In genomic region chrX:72621619-72622485, GRCh38 we compare ENCODE assay signal across 7 cellular contexts. TPM values are rescaled to one million over a fixed set of nuclear protein-coding genes. Genes with fewer than 3 reads are reported as not detected.
DNase-seq lines count a peak whose midpoint lies in the region; ATAC-seq and TF ChIP-seq lines count a peak whose summit lies in the region.

No MANE protein-coding gene starts in this region.

- H3K36me3 ChIP-seq in gastrocnemius medialis = peaks cover 0 to 19% of the 10 kb centered on the region in 2 donors
- no peaks in the 10 kb centered on the region for H3K36me3 ChIP-seq in left lung

- H3K4me1 ChIP-seq in gastrocnemius medialis (peaks cover 0 to 7% of the 10 kb centered on the region in 2 donors), left lung (no peaks in the 10 kb centered on the region)

- intact Hi-C loops in gastrocnemius medialis (cut with DNase I; ENCODE audit: low total_unique reads) (loop anchor here (2.0 kb wide), 1 partner anchor 95 kb away; no protein-coding TSS in a partner anchor), Right ventricle myocardium superior (cut with DNase I) (no loop called here), left lung (cut with DNase I) (no loop called here)

- in situ Hi-C loops in gastrocnemius medialis (cut with MboI; ENCODE audit: low sequenced_read_pairs in 4 of 4) = no loop called here

- H3K27ac ChIP-seq in gastrocnemius medialis (peak overlapping the region; percentile 75 to 84 (median 82)), left lung (no peak overlapping the region)

- peaks cover 15% of the 10 kb centered on the region for H3K4me1 Mint-ChIP-seq in T-helper 1 cell treated with Interleukin-12 subunit alpha and Interleukin-12 subunit beta and Interleukin-4 antibody, amounts not matched to agents 30 μg/mL and 1 μg/mL, for 36 hours (ENCODE audit: low read depth)

- peak overlapping the region; percentile 12 for H3K27ac Mint-ChIP-seq in T-helper 1 cell treated with Interleukin-12 subunit alpha and Interleukin-12 subunit beta and Interleukin-4 antibody, amounts not matched to agents 30 μg/mL and 1 μg/mL, for 36 hours

- no peak for TF ChIP-seq POLR2A in gastrocnemius medialis (IDR thresholded peaks at IDR 0.05)

- TF ChIP-seq CTCF in gastrocnemius medialis (IDR thresholded peaks at IDR 0.05 in 4 of 5, conservative IDR thresholded peaks at IDR 0.05 in 1 of 5) (no peak), left lung (IDR thresholded peaks at IDR 0.05) (no peak)

- H3K4me3 ChIP-seq in gastrocnemius medialis = no peak overlapping the region
- H3K4me3 ChIP-seq in left lung = no peak overlapping the region

- H3K4me3 Mint-ChIP-seq in T-helper 1 cell treated with Interleukin-12 subunit alpha and Interleukin-12 subunit beta and Interleukin-4 antibody, amounts not matched to agents 30 μg/mL and 1 μg/mL, for 36 hours = peak overlapping the region; percentile 23

- DNase-seq in gastrocnemius medialis (no peak), Right ventricle myocardium superior (no peak), left lung (no peak)
- no peak for DNase-seq in activated naive CD4-positive, alpha-beta T cell (lab: John Stamatoyannopoulos, UW)

- H3K36me3 Mint-ChIP-seq in T-helper 1 cell treated with Interleukin-12 subunit alpha and Interleukin-12 subunit beta and Interleukin-4 antibody, amounts not matched to agents 30 μg/mL and 1 μg/mL, for 36 hours (ENCODE audit: low read depth) = peaks cover 2% of the 10 kb centered on the region

- H3K9me3 ChIP-seq in gastrocnemius medialis (no peaks in the 10 kb centered on the region), left lung (no peaks in the 10 kb centered on the region)

- H3K27me3 ChIP-seq in gastrocnemius medialis (no peaks in the 10 kb centered on the region), left lung (no peaks in the 10 kb centered on the region)

- peaks cover 6% of the 10 kb centered on the region for H3K9me3 Mint-ChIP-seq in T-helper 1 cell treated with Interleukin-12 subunit alpha and Interleukin-12 subunit beta and Interleukin-4 antibody, amounts not matched to agents 30 μg/mL and 1 μg/mL, for 36 hours

- no peaks in the 10 kb centered on the region for H3K27me3 Mint-ChIP-seq in T-helper 1 cell treated with Interleukin-12 subunit alpha and Interleukin-12 subunit beta and Interleukin-4 antibody, amounts not matched to agents 30 μg/mL and 1 μg/mL, for 36 hours (ENCODE audit: low read depth)

- ATAC-seq in GM19035 (IDR thresholded peaks at IDR 0.05; ENCODE audit: unreplicated experiment) (peak; percentile 81), HG02884 (IDR thresholded peaks at IDR 0.05; ENCODE audit: unreplicated experiment) (peak; percentile 89), gastrocnemius medialis (no peak), Right ventricle myocardium superior (ENCODE audit: poor library complexity) (no peak), left lung (no peak)

RNA-seq across cellular contexts. Expression of gene HDAC8, which starts 49.2 kb away (rescaled TPM):
- total RNA-seq in gastrocnemius medialis (10 to 100 TPM in 3 of 4 donors, 1 to 10 TPM in 1; 9.0 to 18.1 (median 14.2) TPM), Right ventricle myocardium superior (15.8 TPM), left lung (10 to 100 TPM; 28.7 to 33.2 TPM)

Comparison
In these comparisons a context has a peak if more than half of its experiments do, and no peak if none do; other contexts are left out.
1. ATAC-seq: peak in GM19035 (single experiment) and HG02884 (single experiment); none in gastrocnemius medialis (0 of 2), Right ventricle myocardium superior (single experiment) and left lung (single experiment).
2. H3K27ac ChIP-seq: peak in gastrocnemius medialis (4 of 4); none in left lung (0 of 2).